ENCODE assay signal across 32 cellular contexts in the genomic region with DNA sequence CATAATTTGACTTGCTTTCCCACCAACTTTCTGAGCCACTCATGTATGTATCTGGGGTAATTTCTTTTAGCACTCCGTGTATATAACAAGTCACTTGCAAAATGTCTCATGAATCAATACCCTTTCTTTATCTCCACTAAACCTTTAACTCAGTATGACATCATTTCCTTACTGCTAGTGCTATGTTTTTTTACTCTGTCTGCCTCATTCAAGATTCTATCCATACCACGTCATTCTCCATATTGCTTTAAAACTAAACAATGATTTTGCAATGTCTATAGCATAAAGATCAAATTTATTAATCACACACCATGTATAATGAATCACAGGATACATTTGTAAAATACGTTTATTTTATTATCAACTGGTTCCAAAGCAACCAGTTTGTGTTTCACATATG.
DNase-seq lines count a peak whose midpoint lies in the region; ATAC-seq, FAIRE-seq and TF ChIP-seq lines count a peak whose summit lies in the region.
"Had no signal": no experiment of that assay in that cellular context is flagged by ENCODE, and none has a peak within 500 bp of the region (broad histone marks: within the 10 kb centered on the region; RNA-seq: fewer than 3 reads in every experiment).

No MANE protein-coding gene starts in this region.

- no peak for TF ChIP-seq RAD21 in A549 (conservative IDR thresholded peaks at IDR 0.05 in 1 of 2, IDR thresholded peaks at IDR 0.05 in 1 of 2)

- H3K9me3 Mint-ChIP-seq in activated CD8-positive, alpha-beta memory T cell treated with anti-CD3 and anti-CD28 coated beads, Interleukin-2, amount 10 ng/mL, durations not matched to agents 7 days and 5 days (ENCODE audit: low read depth): peaks cover 2% of the 10 kb centered on the region
- H3K9me3 Mint-ChIP-seq: activated T-helper 17 cell treated with anti-CD3 and anti-CD28 coated beads, Interleukin-2, amount 50 U/mL, for 72 hours; endodermal cell; T-helper 2 cell treated with Interferon-gamma antibody and Interleukin-4, amounts not matched to agents 5 μg/mL and 100 μg/mL, for 36 hours had no signal

- no peaks in the 10 kb centered on the region for H3K9me3 ChIP-seq in A549
- H3K9me3 ChIP-seq: MG63, suprapubic skin had no signal

- POLR2A ChIA-PET in A549 (lab: Yijun Ruan, JAX): no interaction called here

- TF ChIP-seq EP300 in A549 (IDR thresholded peaks at IDR 0.05): no peak

- H3K27me3 Mint-ChIP-seq in activated CD8-positive, alpha-beta memory T cell treated with anti-CD3 and anti-CD28 coated beads, Interleukin-2, amount 10 ng/mL, durations not matched to agents 7 days and 5 days: no peaks in the 10 kb centered on the region
- H3K27me3 Mint-ChIP-seq: activated CD4-positive, alpha-beta memory T cell treated with anti-CD3 and anti-CD28 coated beads, Interleukin-2, amount 10 ng/mL, durations not matched to agents 7 days and 5 days; activated naive CD4-positive, alpha-beta T cell treated with anti-CD3 and anti-CD28 coated beads, Interleukin-2, amount 10 ng/mL, durations not matched to agents 7 days and 5 days; activated T-helper 17 cell treated with anti-CD3 and anti-CD28 coated beads, Interleukin-2, amount 50 U/mL, for 72 hours; CD4-positive, alpha-beta memory T cell; memory B cell had no signal

- H3K36me3 Mint-ChIP-seq in activated CD8-positive, alpha-beta memory T cell treated with anti-CD3 and anti-CD28 coated beads, Interleukin-2, amount 10 ng/mL, durations not matched to agents 7 days and 5 days: no peaks in the 10 kb centered on the region
- H3K36me3 Mint-ChIP-seq: activated naive CD4-positive, alpha-beta T cell treated with anti-CD3 and anti-CD28 coated beads, Interleukin-2, amount 10 ng/mL, durations not matched to agents 7 days and 5 days; CD4-positive, alpha-beta memory T cell; memory B cell had no signal

- H3K4me3 ChIP-seq in A549 (no peak overlapping the region), astrocyte of the spinal cord (ENCODE audit: low read depth, low read length) (no peak overlapping the region), fibroblast of pulmonary artery (replicated peaks; ENCODE audit: low read depth, low read length) (no peak overlapping the region)
- H3K4me3 ChIP-seq: coronary artery, MG63, suprapubic skin had no signal

- no peak overlapping the region for H3K4me2 ChIP-seq in A549

- H3K27ac Mint-ChIP-seq in activated CD8-positive, alpha-beta memory T cell treated with anti-CD3 and anti-CD28 coated beads, Interleukin-2, amount 10 ng/mL, durations not matched to agents 7 days and 5 days: no peak overlapping the region
- H3K27ac Mint-ChIP-seq: activated CD4-positive, alpha-beta memory T cell treated with anti-CD3 and anti-CD28 coated beads, Interleukin-2, amount 10 ng/mL, durations not matched to agents 7 days and 5 days; activated naive CD4-positive, alpha-beta T cell treated with anti-CD3 and anti-CD28 coated beads, Interleukin-2, amount 10 ng/mL, durations not matched to agents 7 days and 5 days; activated T-helper 17 cell treated with anti-CD3 and anti-CD28 coated beads, Interleukin-2, amount 50 U/mL, for 72 hours; CD4-positive, alpha-beta memory T cell; endodermal cell; memory B cell; T-helper 2 cell treated with Interferon-gamma antibody and Interleukin-4, amounts not matched to agents 5 μg/mL and 100 μg/mL, for 36 hours had no signal

- ATAC-seq in A549 (no peak), GM19455 (IDR thresholded peaks at IDR 0.05; ENCODE audit: unreplicated experiment) (no peak)
- no peak for ATAC-seq in activated CD8-positive, alpha-beta memory T cell treated with anti-CD3 and anti-CD28 coated beads, Interleukin-2, amount 10 ng/mL, durations not matched to agents 7 days and 5 days
- ATAC-seq: activated T-helper 17 cell treated with anti-CD3 and anti-CD28 coated beads, Interleukin-2, amount 50 U/mL, for 72 hours; left lobe of liver had no signal

- DNase-seq in A549 (ENCODE audit: low read depth in 1 of 2, low spot score in 1 of 2) (no peak), HT1080 (ENCODE audit: low read depth) (peak; percentile 58), astrocyte of the spinal cord (ENCODE audit: low read depth, low spot score) (peak; percentile 36), fibroblast of pulmonary artery (ENCODE audit: low read depth) (peak; percentile 65), iPS-NIHi7 (ENCODE audit: extremely low spot score) (no peak)
- no peak for DNase-seq in stimulated activated CD4-positive, alpha-beta T cell treated with anti-CD3 and anti-CD28 coated beads, Interleukin-15, amount 100 ng/mL, for 24 hours
- no peak for DNase-seq in activated CD8-positive, alpha-beta memory T cell treated with anti-CD3 and anti-CD28 coated beads, Interleukin-2, amount 10 ng/mL, durations not matched to agents 7 days and 5 days
- DNase-seq: activated CD4-positive, alpha-beta memory T cell treated with anti-CD3 and anti-CD28 coated beads, Interleukin-2, amount 10 ng/mL, durations not matched to agents 7 days and 5 days; activated naive CD4-positive, alpha-beta T cell treated with anti-CD3 and anti-CD28 coated beads, Interleukin-2, amount 10 ng/mL, durations not matched to agents 7 days and 5 days; AML-193; amygdala; CD4-positive, alpha-beta memory T cell; DND-41; endodermal cell; KG1; MG63; NCI-H1105; NCI-H187 treated with DMSO at 0.1 percent for 48 hours; NCI-H2171; NCI-H526; Right ventricle myocardium superior; stimulated activated naive CD4-positive, alpha-beta T cell treated with Interleukin-2 at 50 U/mL for 16 hours had no signal

- no peaks in the 10 kb centered on the region for H3K4me1 ChIP-seq in A549
- H3K4me1 ChIP-seq: suprapubic skin had no signal

- H3K27ac ChIP-seq in A549: no peak overlapping the region
- H3K27ac ChIP-seq: coronary artery, suprapubic skin had no signal

- no peaks in the 10 kb centered on the region for H3K4me1 Mint-ChIP-seq in activated CD8-positive, alpha-beta memory T cell treated with anti-CD3 and anti-CD28 coated beads, Interleukin-2, amount 10 ng/mL, durations not matched to agents 7 days and 5 days
- H3K4me1 Mint-ChIP-seq: activated CD4-positive, alpha-beta memory T cell treated with anti-CD3 and anti-CD28 coated beads, Interleukin-2, amount 10 ng/mL, durations not matched to agents 7 days and 5 days; activated naive CD4-positive, alpha-beta T cell treated with anti-CD3 and anti-CD28 coated beads, Interleukin-2, amount 10 ng/mL, durations not matched to agents 7 days and 5 days; activated T-helper 17 cell treated with anti-CD3 and anti-CD28 coated beads, Interleukin-2, amount 50 U/mL, for 72 hours; CD4-positive, alpha-beta memory T cell; memory B cell had no signal

- H3K4me3 Mint-ChIP-seq in activated CD8-positive, alpha-beta memory T cell treated with anti-CD3 and anti-CD28 coated beads, Interleukin-2, amount 10 ng/mL, durations not matched to agents 7 days and 5 days: no peak overlapping the region
- H3K4me3 Mint-ChIP-seq: activated CD4-positive, alpha-beta memory T cell treated with anti-CD3 and anti-CD28 coated beads, Interleukin-2, amount 10 ng/mL, durations not matched to agents 7 days and 5 days; activated naive CD4-positive, alpha-beta T cell treated with anti-CD3 and anti-CD28 coated beads, Interleukin-2, amount 10 ng/mL, durations not matched to agents 7 days and 5 days; activated T-helper 17 cell treated with anti-CD3 and anti-CD28 coated beads, Interleukin-2, amount 50 U/mL, for 72 hours; CD4-positive, alpha-beta memory T cell; endodermal cell; memory B cell; T-helper 2 cell treated with Interferon-gamma antibody and Interleukin-4, amounts not matched to agents 5 μg/mL and 100 μg/mL, for 36 hours had no signal

- in situ Hi-C loops in astrocyte of the spinal cord (cut with HindIII; ENCODE audit: low sequenced_read_pairs): no loop called here

- FAIRE-seq in A549 (lab: Jason Lieb, UNC): peak; percentile 39
- FAIRE-seq: D721Med, HTR-8/SVneo, islet of Langerhans had no signal

- CTCF ChIA-PET in A549 (lab: Yijun Ruan, JAX): no interaction called here
- CTCF ChIA-PET in activated CD8-positive, alpha-beta memory T cell treated with anti-CD3 and anti-CD28 coated beads, Interleukin-2, amount 10 ng/mL, durations not matched to agents 7 days and 5 days (lab: Charles Lee): no interaction called here

- TF ChIP-seq POLR2A in A549 (IDR thresholded peaks at IDR 0.05; ENCODE audit: low read length): no peak

- WGBS in A549 (ENCODE audit: missing lambda C conversion rate): 17% methylated on average over 3 of the region's 3 CpGs

- TF ChIP-seq CTCF in A549 (IDR thresholded peaks at IDR 0.05) (no peak), astrocyte of the spinal cord (IDR thresholded peaks at IDR 0.05; ENCODE audit: low read depth, low read length) (no peak), fibroblast of pulmonary artery (IDR thresholded peaks at IDR 0.05; ENCODE audit: low read length, missing control alignments) (no peak)

TF ChIP-seq in A549, 52 proteins besides CTCF, POLR2A, EP300 and RAD21 (continues in another document):
- TF ChIP-seq, protein P1, sequence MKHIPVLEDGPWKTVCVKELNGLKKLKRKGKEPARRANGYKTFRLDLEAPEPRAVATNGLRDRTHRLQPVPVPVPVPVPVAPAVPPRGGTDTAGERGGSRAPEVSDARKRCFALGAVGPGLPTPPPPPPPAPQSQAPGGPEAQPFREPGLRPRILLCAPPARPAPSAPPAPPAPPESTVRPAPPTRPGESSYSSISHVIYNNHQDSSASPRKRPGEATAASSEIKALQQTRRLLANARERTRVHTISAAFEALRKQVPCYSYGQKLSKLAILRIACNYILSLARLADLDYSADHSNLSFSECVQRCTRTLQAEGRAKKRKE (CRISPR knock-in tag; IDR thresholded peaks at IDR 0.05; ENCODE audit: low read depth): no peak
- no peak for TF ChIP-seq SREBF2 (IDR thresholded peaks at IDR 0.05)

Comparison
In these comparisons a context has a peak if more than half of its experiments do, and no peak if none do; other contexts are left out.
1. DNase-seq: peak in HT1080 (single experiment), astrocyte of the spinal cord (single experiment) and fibroblast of pulmonary artery (single experiment); none in A549 (0 of 2), stimulated activated CD4-positive, alpha-beta T cell treated with anti-CD3 and anti-CD28 coated beads, Interleukin-15, amount 100 ng/mL, for 24 hours (single experiment), iPS-NIHi7 (single experiment) and activated CD8-positive, alpha-beta memory T cell treated with anti-CD3 and anti-CD28 coated beads, Interleukin-2, amount 10 ng/mL, durations not matched to agents 7 days and 5 days (single experiment).